Comparison of ENCODE assay signal across 17 cellular contexts in the genomic region with DNA sequence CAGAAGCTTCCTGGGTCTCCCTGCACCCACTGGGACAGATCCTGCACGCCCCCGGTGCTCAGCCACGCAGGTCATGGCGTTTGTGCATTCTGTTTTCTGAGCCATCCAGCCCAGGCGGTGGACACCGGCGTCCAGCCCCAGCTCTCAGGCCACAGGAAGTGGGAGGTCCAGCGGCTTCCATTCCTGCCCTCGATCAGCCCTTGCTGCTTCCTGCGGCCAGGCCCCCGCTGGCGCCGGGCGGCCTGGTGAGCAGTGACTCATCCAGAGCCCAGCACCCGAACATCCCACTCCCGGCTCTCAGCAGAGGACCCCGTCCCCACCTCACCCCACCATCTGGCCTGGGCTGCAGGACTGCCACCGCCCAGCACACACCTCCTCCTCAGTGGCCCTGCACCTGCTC. TPM values are rescaled to one million over a fixed set of nuclear protein-coding genes. Genes with fewer than 3 reads are reported as not detected.
A peak's percentile ranks its signal among the peaks of the same experiment; 100 is the strongest.
DNase-seq lines count a peak whose midpoint lies in the region; ATAC-seq and TF ChIP-seq lines count a peak whose summit lies in the region.
"Had no signal": no experiment of that assay in that cellular context is flagged by ENCODE, and none has a peak within 500 bp of the region (broad histone marks: within the 10 kb centered on the region; RNA-seq: fewer than 3 reads in every experiment).

No MANE protein-coding gene starts in this region.

- no peak overlapping the region for H3K27ac ChIP-seq in BLaER1 treated with 17β-estradiol and CSF1 and Interleukin-3, amounts not matched to agents 10 nM and 100 nM
- H3K27ac ChIP-seq: GM23248, pancreas had no signal

- H3K9me3 Mint-ChIP-seq in endothelial cell (ENCODE audit: unreplicated experiment) (no peaks in the 10 kb centered on the region), neural crest cell (no peaks in the 10 kb centered on the region), Caco-2 (ENCODE audit: unreplicated experiment) (no peaks in the 10 kb centered on the region)

- peaks cover 91 to 100% (median 99%) of the 10 kb centered on the region in 10 experiments for H3K4me1 ChIP-seq in BLaER1 treated with 17β-estradiol and CSF1 and Interleukin-3, amounts not matched to agents 10 nM and 100 nM
- H3K4me1 ChIP-seq in Caco-2: 0 out of 2 replicates have a peak, but pooled peaks cover 5% of the 10 kb centered on the region

- H3K27ac Mint-ChIP-seq in endothelial cell (ENCODE audit: unreplicated experiment) (peak overlapping the region; percentile 84), neural crest cell (ENCODE audit: unreplicated experiment) (no peak overlapping the region), Caco-2 (ENCODE audit: unreplicated experiment) (no peak overlapping the region)

- peaks cover 0 to 31% (median 7%) of the 10 kb centered on the region in 11 experiments; a peak in 11 of 22 replicates for H3K27me3 ChIP-seq in BLaER1 treated with 17β-estradiol and CSF1 and Interleukin-3, amounts not matched to agents 10 nM and 100 nM
- no peaks in the 10 kb centered on the region for H3K27me3 ChIP-seq in Caco-2 (replicated peaks; ENCODE audit: control insufficient read depth, insufficient read depth, low read length)

- H3K4me1 Mint-ChIP-seq in endothelial cell (ENCODE audit: unreplicated experiment) (peaks cover 51% of the 10 kb centered on the region), neural crest cell (peaks cover 20% of the 10 kb centered on the region), Caco-2 (ENCODE audit: low read depth, unreplicated experiment) (peaks cover 6% of the 10 kb centered on the region)

- H3K9ac ChIP-seq in BLaER1 treated with 17β-estradiol and CSF1 and Interleukin-3, amounts not matched to agents 10 nM and 100 nM: no peak overlapping the region
- H3K9ac ChIP-seq: GM23248 had no signal

- no TSS peak for BruUV-seq in Caco-2 (replicated peaks; lab: Mats Ljungman, UMichigan)

- DNase-seq in RKO (ENCODE audit: low spot score) (peak; percentile 24), endothelial cell (ENCODE audit: low spot score) (no peak), neural crest cell (ENCODE audit: low read depth, low spot score) (no peak), NCI-H526 treated with DMSO at 0.1 percent for 48 hours (lab: John Stamatoyannopoulos, UW) (no peak), Caco-2 (no peak)
- DNase-seq: AML-193; DND-41; effector memory CD4-positive, alpha-beta T cell; GM23248; NCI-H1092; NCI-H446; pancreas; RPMI8226; stimulated activated CD4-positive, alpha-beta T cell treated with anti-CD3 and anti-CD28 coated beads, Interleukin-2, amount 100 ng/mL, for 24 hours had no signal

- H3K4me3 Mint-ChIP-seq in endothelial cell (ENCODE audit: unreplicated experiment) (peak overlapping the region; percentile 73), neural crest cell (peak overlapping the region; percentile 38), Caco-2 (ENCODE audit: unreplicated experiment) (no peak overlapping the region)

- no peaks in the 10 kb centered on the region for H3K36me3 Mint-ChIP-seq in endothelial cell (ENCODE audit: low read depth, unreplicated experiment)
- no peaks in the 10 kb centered on the region for H3K36me3 Mint-ChIP-seq in neural crest cell (ENCODE audit: low read depth)
- H3K36me3 Mint-ChIP-seq in Caco-2 (ENCODE audit: insufficient read depth, unreplicated experiment): peaks cover 27% of the 10 kb centered on the region

- no peak for ATAC-seq in GM21529 (IDR thresholded peaks at IDR 0.05; ENCODE audit: unreplicated experiment)
- no peak for ATAC-seq in HG03521 (IDR thresholded peaks at IDR 0.05; ENCODE audit: unreplicated experiment)
- ATAC-seq: pancreas had no signal

- intact Hi-C loops in Caco-2 (cut with micrococcal nuclease; ENCODE audit: unreplicated experiment): no loop called here

- H3K36me3 ChIP-seq in BLaER1 treated with 17β-estradiol and CSF1 and Interleukin-3, amounts not matched to agents 10 nM and 100 nM: no peaks in the 10 kb centered on the region
- no peaks in the 10 kb centered on the region for H3K36me3 ChIP-seq in Caco-2 (ENCODE audit: control insufficient read depth, insufficient read depth, low read length)
- H3K36me3 ChIP-seq: pancreas had no signal

- POLR2A ChIA-PET in Caco-2 (lab: Charles Lee): no interaction called here

- CTCF ChIA-PET in Caco-2 (lab: Charles Lee): no interaction called here

- peaks cover 30% of the 10 kb centered on the region for H3K27me3 Mint-ChIP-seq in endothelial cell (ENCODE audit: unreplicated experiment)
- H3K27me3 Mint-ChIP-seq in neural crest cell (ENCODE audit: low read depth): peaks cover 28% of the 10 kb centered on the region
- peaks cover 10% of the 10 kb centered on the region for H3K27me3 Mint-ChIP-seq in Caco-2 (ENCODE audit: insufficient read depth, unreplicated experiment)

- H3K4me2 ChIP-seq in BLaER1 treated with 17β-estradiol and CSF1 and Interleukin-3, amounts not matched to agents 10 nM and 100 nM: peak overlapping the region; percentile 85 to 100 (median 97); a peak in 21 of 22 replicates

- no peaks in the 10 kb centered on the region for H3K9me3 ChIP-seq in BLaER1 treated with 17β-estradiol and CSF1 and Interleukin-3, amounts not matched to agents 10 nM and 100 nM (replicated peaks in 1 of 11)
- H3K9me3 ChIP-seq in Caco-2: no peaks in the 10 kb centered on the region
- H3K9me3 ChIP-seq: pancreas had no signal

- no peak for TF ChIP-seq CTCF in endothelial cell (IDR thresholded peaks at IDR 0.05; ENCODE audit: unreplicated experiment)
- TF ChIP-seq CTCF in neural crest cell (conservative IDR thresholded peaks at IDR 0.05): no peak
- no peak for TF ChIP-seq CTCF in Caco-2 (IDR thresholded peaks at IDR 0.05; ENCODE audit: insufficient read depth in 1 of 2, low read depth in 1 of 2, low read length in 1 of 2, severe bottlenecking in 1 of 2, unreplicated experiment in 1 of 2)

- peaks cover 0 to 63% (median 24%) of the 10 kb centered on the region in 11 experiments; a peak in 18 of 22 replicates for H4K20me1 ChIP-seq in BLaER1 treated with 17β-estradiol and CSF1 and Interleukin-3, amounts not matched to agents 10 nM and 100 nM

- H3K4me3 ChIP-seq in BLaER1 treated with 17β-estradiol and CSF1 and Interleukin-3, amounts not matched to agents 10 nM and 100 nM: no peak overlapping the region
- H3K4me3 ChIP-seq in Caco-2 (ENCODE audit: low read depth, low read length): no peak overlapping the region
- H3K4me3 ChIP-seq: GM23248, pancreas had no signal

RNA-seq across cellular contexts. Expression of gene NUDT14, which starts 18.0 kb away (rescaled TPM):
- total RNA-seq in endothelial cell (ENCODE audit: unreplicated experiment) (135 TPM), neural crest cell (25.6 and 27.1 TPM in 2 replicates), Caco-2 (2022) (52.7 and 63.4 TPM in 2 replicates)

RNA-seq across cellular contexts. Expression of gene JAG2, which starts 30.5 kb away (rescaled TPM):
- total RNA-seq in endothelial cell (ENCODE audit: unreplicated experiment) (280 TPM), neural crest cell (2.7 and 4.2 TPM in 2 replicates), Caco-2 (2022) (34.5 and 43.0 TPM in 2 replicates)

RNA-seq across cellular contexts. Expression of gene BTBD6, which starts 49.2 kb away (rescaled TPM):
- total RNA-seq in endothelial cell (ENCODE audit: unreplicated experiment): 45.1 TPM
- total RNA-seq in neural crest cell: 33.6 and 36.6 TPM in 2 replicates
- total RNA-seq in Caco-2 (2022): 22.7 and 25.3 TPM in 2 replicates
